In genomic region chr6:106084973-106085686, GRCh38 we compare ENCODE assay signal across 1 cellular context.
TF ChIP-seq lines count a peak whose summit lies in the region.

No MANE protein-coding gene starts in this region.

TF ChIP-seq in SK-N-SH treated with all-trans-retinoic acid at 6 μM for 48 hours, 23 proteins besides CTCF, POLR2A, EP300 and RAD21 (continued from another document):
- TF ChIP-seq, protein P1, sequence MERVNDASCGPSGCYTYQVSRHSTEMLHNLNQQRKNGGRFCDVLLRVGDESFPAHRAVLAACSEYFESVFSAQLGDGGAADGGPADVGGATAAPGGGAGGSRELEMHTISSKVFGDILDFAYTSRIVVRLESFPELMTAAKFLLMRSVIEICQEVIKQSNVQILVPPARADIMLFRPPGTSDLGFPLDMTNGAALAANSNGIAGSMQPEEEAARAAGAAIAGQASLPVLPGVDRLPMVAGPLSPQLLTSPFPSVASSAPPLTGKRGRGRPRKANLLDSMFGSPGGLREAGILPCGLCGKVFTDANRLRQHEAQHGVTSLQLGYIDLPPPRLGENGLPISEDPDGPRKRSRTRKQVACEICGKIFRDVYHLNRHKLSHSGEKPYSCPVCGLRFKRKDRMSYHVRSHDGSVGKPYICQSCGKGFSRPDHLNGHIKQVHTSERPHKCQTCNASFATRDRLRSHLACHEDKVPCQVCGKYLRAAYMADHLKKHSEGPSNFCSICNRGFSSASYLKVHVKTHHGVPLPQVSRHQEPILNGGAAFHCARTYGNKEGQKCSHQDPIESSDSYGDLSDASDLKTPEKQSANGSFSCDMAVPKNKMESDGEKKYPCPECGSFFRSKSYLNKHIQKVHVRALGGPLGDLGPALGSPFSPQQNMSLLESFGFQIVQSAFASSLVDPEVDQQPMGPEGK (CRISPR knock-in tag; IDR thresholded peaks at IDR 0.05; ENCODE audit: borderline replicate concordance): no peak
- TF ChIP-seq POU6F1 (CRISPR knock-in tag; IDR thresholded peaks at IDR 0.05; ENCODE audit: borderline replicate concordance, low read depth) (no peak), ARNTL (CRISPR knock-in tag; IDR thresholded peaks at IDR 0.05; ENCODE audit: borderline replicate concordance, low read depth) (no peak), ZNF565 (CRISPR knock-in tag; conservative IDR thresholded peaks at IDR 0.05; ENCODE audit: low read depth) (no peak), BACH2 (CRISPR knock-in tag; IDR thresholded peaks at IDR 0.05; ENCODE audit: borderline replicate concordance) (no peak), TCF4 (CRISPR knock-in tag; IDR thresholded peaks at IDR 0.05; ENCODE audit: borderline replicate concordance) (no peak), ZFP3 (CRISPR knock-in tag; IDR thresholded peaks at IDR 0.05) (no peak), CSDC2 (CRISPR knock-in tag; IDR thresholded peaks at IDR 0.05) (no peak)
